34 cellular contexts compared by ENCODE assay signal in the genomic region with DNA sequence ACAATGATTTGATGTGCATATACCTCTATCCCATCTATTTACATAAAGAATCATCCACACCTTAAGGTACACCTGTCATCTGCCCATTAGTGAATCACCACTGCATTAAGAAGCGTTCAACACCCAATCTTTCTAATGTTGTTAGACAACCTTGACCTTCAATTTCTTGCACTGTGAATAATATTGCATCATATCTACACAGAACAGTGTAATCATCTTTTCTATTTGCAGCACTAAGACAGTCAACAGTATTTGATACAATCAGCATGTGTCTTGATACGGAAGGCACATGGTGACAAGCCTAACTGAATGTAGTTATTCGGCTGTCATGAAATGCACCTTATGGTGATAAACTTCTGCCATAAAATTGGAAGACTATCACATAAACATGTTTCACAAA.
"Had no signal": no experiment of that assay in that cellular context is flagged by ENCODE, and none has a peak within 500 bp of the region (broad histone marks: within the 10 kb centered on the region; RNA-seq: fewer than 3 reads in every experiment).

No MANE protein-coding gene starts in this region.

- H3K36me3 ChIP-seq: adrenal gland, brain microvascular endothelial cell, breast epithelium had no signal

- H3K27ac ChIP-seq: adrenal gland, body of pancreas, brain microvascular endothelial cell, breast epithelium, VCaP had no signal

- H3K4me3 ChIP-seq: adrenal gland, body of pancreas, breast epithelium had no signal

- H3K27me3 ChIP-seq: adrenal gland, body of pancreas, brain microvascular endothelial cell, breast epithelium had no signal

- FAIRE-seq: astrocyte, TTC549 had no signal

- H3K4me1 ChIP-seq: adrenal gland, body of pancreas, breast epithelium had no signal

- H3K9me3 ChIP-seq: adrenal gland, body of pancreas, breast epithelium had no signal

- ATAC-seq: activated CD8-positive, alpha-beta T cell treated with anti-CD3 and anti-CD28 coated beads for 36 hours; activated naive CD4-positive, alpha-beta T cell treated with anti-CD3 and anti-CD28 coated beads, Interleukin-2, amount 50 U/mL, for 72 hours; activated T-cell treated with anti-CD3 and anti-CD28 coated beads, Interleukin-2, amount 50 U/mL, for 4 hours; activated T-cell treated with anti-CD3 and anti-CD28 coated beads, Interleukin-2, amount 50 U/mL, for 72 hours; activated T-helper 17 cell treated with anti-CD3 and anti-CD28 coated beads, Interleukin-2, amount 50 U/mL, for 72 hours; body of pancreas had no signal

- DNase-seq: activated B cell treated with CpG ODN at 0.5 μM for 24 hours; activated CD4-positive, alpha-beta memory T cell treated with anti-CD3 and anti-CD28 coated beads for 36 hours; activated CD4-positive, alpha-beta T cell treated with anti-CD3 and anti-CD28 coated beads for 4 hours; activated CD4-positive, alpha-beta T cell treated with anti-CD3 and anti-CD28 coated beads, Interleukin-2, amount 10 ng/mL, durations not matched to agents 24 days and 14 days; activated CD4-positive, alpha-beta T cell treated with anti-CD3 and anti-CD28 coated beads, Interleukin-2, amount 50 U/mL, for 1 hour; activated CD4-positive, alpha-beta T cell treated with anti-CD3 and anti-CD28 coated beads, Interleukin-2, amount 50 U/mL, for 4 hours; activated CD4-positive, CD25-positive, alpha-beta regulatory T cell treated with anti-CD3 and anti-CD28 coated beads, Interleukin-2, amount 50 U/mL, for 72 hours; activated CD8-positive, alpha-beta memory T cell treated with anti-CD3 and anti-CD28 coated beads, Interleukin-2, amount 50 U/mL, for 4 hours; activated CD8-positive, alpha-beta T cell treated with anti-CD3 and anti-CD28 coated beads for 36 hours; activated effector memory CD4-positive, alpha-beta T cell treated with anti-CD3 and anti-CD28 coated beads, Interleukin-2, amount 50 U/mL, for 16 hours; activated gamma-delta T cell treated with Interleukin-2 at 50 U/mL for 16 hours; activated naive CD4-positive, alpha-beta T cell; activated naive CD4-positive, alpha-beta T cell treated with anti-CD3 and anti-CD28 coated beads for 36 hours; activated naive CD4-positive, alpha-beta T cell treated with anti-CD3 and anti-CD28 coated beads, Interleukin-2, amount 50 U/mL, for 16 hours; activated naive CD8-positive, alpha-beta T cell treated with anti-CD3 and anti-CD28 coated beads for 36 hours; activated T-cell treated with anti-CD3 and anti-CD28 coated beads for 4 hours; activated T-cell treated with anti-CD3 and anti-CD28 coated beads, Interleukin-2, amount 50 U/mL, for 1 hour; activated T-cell treated with anti-CD3 and anti-CD28 coated beads, Interleukin-2, amount 50 U/mL, for 4 hours; activated T-cell treated with anti-CD3 and anti-CD28 coated beads, Interleukin-2, amount 50 U/mL, for 72 hours; adrenal gland; amniotic stem cell; aorta; body of pancreas; brain microvascular endothelial cell; central memory CD4-positive, alpha-beta T cell; T-helper 1 cell; T-helper 2 cell; T-helper 9 cell had no signal
